1 cellular context compared by ENCODE assay signal in genomic region chr7:30770936-30771858, GRCh38.
TF ChIP-seq lines count a peak whose summit lies in the region.

TSS of gene MINDY4 (plus strand) at chr7:30771417. CDS start at chr7:30771494, 77 bp downstream.

TF ChIP-seq in K562, 482 proteins besides CTCF, POLR2A, EP300 and RAD21 (continued from another document and continues in another):
- TF ChIP-seq, protein P1, sequence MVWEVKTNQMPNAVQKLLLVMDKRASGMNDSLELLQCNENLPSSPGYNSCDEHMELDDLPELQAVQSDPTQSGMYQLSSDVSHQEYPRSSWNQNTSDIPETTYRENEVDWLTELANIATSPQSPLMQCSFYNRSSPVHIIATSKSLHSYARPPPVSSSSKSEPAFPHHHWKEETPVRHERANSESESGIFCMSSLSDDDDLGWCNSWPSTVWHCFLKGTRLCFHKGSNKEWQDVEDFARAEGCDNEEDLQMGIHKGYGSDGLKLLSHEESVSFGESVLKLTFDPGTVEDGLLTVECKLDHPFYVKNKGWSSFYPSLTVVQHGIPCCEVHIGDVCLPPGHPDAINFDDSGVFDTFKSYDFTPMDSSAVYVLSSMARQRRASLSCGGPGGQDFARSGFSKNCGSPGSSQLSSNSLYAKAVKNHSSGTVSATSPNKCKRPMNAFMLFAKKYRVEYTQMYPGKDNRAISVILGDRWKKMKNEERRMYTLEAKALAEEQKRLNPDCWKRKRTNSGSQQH (CRISPR knock-in tag; IDR thresholded peaks at IDR 0.05), result no peak
- TF ChIP-seq SAP30 (IDR thresholded peaks at IDR 0.05; ENCODE audit: borderline replicate concordance, insufficient read depth, low read depth, low read length, poor library complexity, severe bottlenecking), result peak; percentile 83
- TF ChIP-seq ZNF79 (CRISPR knock-in tag; IDR thresholded peaks at IDR 0.05; ENCODE audit: low read depth), result no peak
- TF ChIP-seq ZC3H8 (IDR thresholded peaks at IDR 0.05), result no peak
- no peak for TF ChIP-seq MECOM (CRISPR knock-in tag; IDR thresholded peaks at IDR 0.05)
- TF ChIP-seq E2F6 (IDR thresholded peaks at IDR 0.05; ENCODE audit: borderline replicate concordance in 1 of 2, extremely low read depth in 1 of 2, insufficient read depth in 1 of 2, insufficient read length in 1 of 2, low read depth in 1 of 2, low read length in 1 of 2, poor library complexity in 1 of 2, severe bottlenecking in 1 of 2), result peak in 1 of 2 experiments; percentile 14
- TF ChIP-seq STAT6 (CRISPR knock-in tag; IDR thresholded peaks at IDR 0.05), result peak; percentile 74; the same call in 1 of the 2 replicates
- no peak; the same call in none of the 2 replicates for TF ChIP-seq SMAD4 (CRISPR knock-in tag; conservative IDR thresholded peaks at IDR 0.05)
- no peak for TF ChIP-seq NR0B1 (IDR thresholded peaks at IDR 0.05; ENCODE audit: partially characterized antibody)
- TF ChIP-seq SRF (CRISPR knock-in tag; IDR thresholded peaks at IDR 0.05), result no peak
- TF ChIP-seq MXI1 (IDR thresholded peaks at IDR 0.05; ENCODE audit: low read depth, low read length), result peak; percentile 73; the same call in 1 of the 2 replicates
- TF ChIP-seq KLF1 (tag; IDR thresholded peaks at IDR 0.05), result no peak
- TF ChIP-seq ZNF398 (CRISPR knock-in tag; IDR thresholded peaks at IDR 0.05), result no peak
- no peak for TF ChIP-seq NFYB (IDR thresholded peaks at IDR 0.05; ENCODE audit: extremely low read depth, insufficient read length)
- no peak for TF ChIP-seq ILF3 (IDR thresholded peaks at IDR 0.05; ENCODE audit: borderline replicate concordance)
- no peak for TF ChIP-seq KHSRP (IDR thresholded peaks at IDR 0.05)
- TF ChIP-seq ARID1B (IDR thresholded peaks at IDR 0.05), result no peak
- TF ChIP-seq SIN3B (IDR thresholded peaks at IDR 0.05; ENCODE audit: low read depth), result no peak
- no peak for TF ChIP-seq GTF2A2 (tag; IDR thresholded peaks at IDR 0.05)
- no peak for TF ChIP-seq GABPB2 (CRISPR knock-in tag; conservative IDR thresholded peaks at IDR 0.05)
- TF ChIP-seq MAFK (IDR thresholded peaks at IDR 0.05; ENCODE audit: low read length), result no peak
- no peak for TF ChIP-seq ZNF699 (CRISPR knock-in tag; IDR thresholded peaks at IDR 0.05; ENCODE audit: insufficient replicate concordance)
- TF ChIP-seq HNRNPK (IDR thresholded peaks at IDR 0.05; ENCODE audit: low read depth, low read length, poor library complexity, severe bottlenecking), result no peak
- no peak; the same call in 1 of the 2 replicates for TF ChIP-seq NFRKB (IDR thresholded peaks at IDR 0.05; ENCODE audit: low read depth)
- TF ChIP-seq NR4A1 (CRISPR knock-in tag; IDR thresholded peaks at IDR 0.05), result no peak
- TF ChIP-seq NR4A1 (tag; IDR thresholded peaks at IDR 0.05), result no peak
- no peak for TF ChIP-seq XRCC4 (IDR thresholded peaks at IDR 0.05; ENCODE audit: extremely low read depth, insufficient read depth, insufficient read length)
- no peak for TF ChIP-seq CBX5 (IDR thresholded peaks at IDR 0.05; ENCODE audit: borderline replicate concordance, low read depth)
- TF ChIP-seq ZFP30 (CRISPR knock-in tag; IDR thresholded peaks at IDR 0.05; ENCODE audit: borderline replicate concordance), result no peak
- peak; percentile 11; the same call in 1 of the 2 replicates for TF ChIP-seq RNF2 (IDR thresholded peaks at IDR 0.05)
- peak; percentile 67 for TF ChIP-seq CXXC5 (CRISPR knock-in tag; IDR thresholded peaks at IDR 0.05)
- TF ChIP-seq ZNF280A (IDR thresholded peaks at IDR 0.05; ENCODE audit: low read depth, partially characterized antibody), result no peak
- 0 out of 2 replicates have a peak, but pooled peaks have one; percentile 18 for TF ChIP-seq SMAD3 (CRISPR knock-in tag; conservative IDR thresholded peaks at IDR 0.05)
- no peak for TF ChIP-seq CHD4 (IDR thresholded peaks at IDR 0.05; ENCODE audit: insufficient read depth, insufficient replicate concordance, low read depth, low read length, poor library complexity, severe bottlenecking)
- peak; percentile 82 for TF ChIP-seq POLR2G (IDR thresholded peaks at IDR 0.05; ENCODE audit: low read depth, low read length)
- TF ChIP-seq, protein P2, sequence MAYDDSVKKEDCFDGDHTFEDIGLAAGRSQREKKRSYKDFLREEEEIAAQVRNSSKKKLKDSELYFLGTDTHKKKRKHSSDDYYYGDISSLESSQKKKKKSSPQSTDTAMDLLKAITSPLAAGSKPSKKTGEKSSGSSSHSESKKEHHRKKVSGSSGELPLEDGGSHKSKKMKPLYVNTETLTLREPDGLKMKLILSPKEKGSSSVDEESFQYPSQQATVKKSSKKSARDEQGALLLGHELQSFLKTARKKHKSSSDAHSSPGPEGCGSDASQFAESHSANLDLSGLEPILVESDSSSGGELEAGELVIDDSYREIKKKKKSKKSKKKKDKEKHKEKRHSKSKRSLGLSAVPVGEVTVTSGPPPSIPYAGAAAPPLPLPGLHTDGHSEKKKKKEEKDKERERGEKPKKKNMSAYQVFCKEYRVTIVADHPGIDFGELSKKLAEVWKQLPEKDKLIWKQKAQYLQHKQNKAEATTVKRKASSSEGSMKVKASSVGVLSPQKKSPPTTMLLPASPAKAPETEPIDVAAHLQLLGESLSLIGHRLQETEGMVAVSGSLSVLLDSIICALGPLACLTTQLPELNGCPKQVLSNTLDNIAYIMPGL (CRISPR knock-in tag; IDR thresholded peaks at IDR 0.05), result peak; percentile 77; the same call in 1 of the 2 replicates
- TF ChIP-seq NRF1 (conservative IDR thresholded peaks at IDR 0.05 in 1 of 2, IDR thresholded peaks at IDR 0.05 in 1 of 2), result peak; percentile 65 to 73
- TF ChIP-seq, protein P3, sequence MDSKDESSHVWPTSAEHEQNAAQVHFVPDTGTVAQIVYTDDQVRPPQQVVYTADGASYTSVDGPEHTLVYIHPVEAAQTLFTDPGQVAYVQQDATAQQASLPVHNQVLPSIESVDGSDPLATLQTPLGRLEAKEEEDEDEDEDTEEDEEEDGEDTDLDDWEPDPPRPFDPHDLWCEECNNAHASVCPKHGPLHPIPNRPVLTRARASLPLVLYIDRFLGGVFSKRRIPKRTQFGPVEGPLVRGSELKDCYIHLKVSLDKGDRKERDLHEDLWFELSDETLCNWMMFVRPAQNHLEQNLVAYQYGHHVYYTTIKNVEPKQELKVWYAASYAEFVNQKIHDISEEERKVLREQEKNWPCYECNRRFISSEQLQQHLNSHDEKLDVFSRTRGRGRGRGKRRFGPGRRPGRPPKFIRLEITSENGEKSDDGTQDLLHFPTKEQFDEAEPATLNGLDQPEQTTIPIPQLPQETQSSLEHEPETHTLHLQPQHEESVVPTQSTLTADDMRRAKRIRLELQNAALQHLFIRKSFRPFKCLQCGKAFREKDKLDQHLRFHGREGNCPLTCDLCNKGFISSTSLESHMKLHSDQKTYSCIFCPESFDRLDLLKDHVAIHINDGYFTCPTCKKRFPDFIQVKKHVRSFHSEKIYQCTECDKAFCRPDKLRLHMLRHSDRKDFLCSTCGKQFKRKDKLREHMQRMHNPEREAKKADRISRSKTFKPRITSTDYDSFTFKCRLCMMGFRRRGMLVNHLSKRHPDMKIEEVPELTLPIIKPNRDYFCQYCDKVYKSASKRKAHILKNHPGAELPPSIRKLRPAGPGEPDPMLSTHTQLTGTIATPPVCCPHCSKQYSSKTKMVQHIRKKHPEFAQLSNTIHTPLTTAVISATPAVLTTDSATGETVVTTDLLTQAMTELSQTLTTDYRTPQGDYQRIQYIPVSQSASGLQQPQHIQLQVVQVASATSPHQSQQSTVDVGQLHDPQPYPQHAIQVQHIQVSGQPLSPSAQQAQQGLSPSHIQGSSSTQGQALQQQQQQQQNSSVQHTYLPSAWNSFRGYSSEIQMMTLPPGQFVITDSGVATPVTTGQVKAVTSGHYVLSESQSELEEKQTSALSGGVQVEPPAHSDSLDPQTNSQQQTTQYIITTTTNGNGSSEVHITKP (IDR thresholded peaks at IDR 0.05; ENCODE audit: partially characterized antibody), result no peak
- no peak for TF ChIP-seq CBX2 (IDR thresholded peaks at IDR 0.05; ENCODE audit: insufficient read depth, low read length, poor library complexity, severe bottlenecking)
- TF ChIP-seq ZNF316 (IDR thresholded peaks at IDR 0.05), result no peak
- TF ChIP-seq ZNF507 (tag; conservative IDR thresholded peaks at IDR 0.05), result no peak
- TF ChIP-seq ZNF583 (CRISPR knock-in tag; IDR thresholded peaks at IDR 0.05), result no peak
- no peak for TF ChIP-seq ILK (tag; IDR thresholded peaks at IDR 0.05; ENCODE audit: borderline replicate concordance, low read depth)
- 0 out of 2 replicates have a peak, but pooled peaks have one; percentile 2 for TF ChIP-seq ETV5 (CRISPR knock-in tag; IDR thresholded peaks at IDR 0.05; ENCODE audit: low read depth)
- TF ChIP-seq TCF15 (CRISPR knock-in tag; IDR thresholded peaks at IDR 0.05), result no peak
- TF ChIP-seq CGGBP1 (CRISPR knock-in tag; IDR thresholded peaks at IDR 0.05), result no peak
- TF ChIP-seq, protein P4, sequence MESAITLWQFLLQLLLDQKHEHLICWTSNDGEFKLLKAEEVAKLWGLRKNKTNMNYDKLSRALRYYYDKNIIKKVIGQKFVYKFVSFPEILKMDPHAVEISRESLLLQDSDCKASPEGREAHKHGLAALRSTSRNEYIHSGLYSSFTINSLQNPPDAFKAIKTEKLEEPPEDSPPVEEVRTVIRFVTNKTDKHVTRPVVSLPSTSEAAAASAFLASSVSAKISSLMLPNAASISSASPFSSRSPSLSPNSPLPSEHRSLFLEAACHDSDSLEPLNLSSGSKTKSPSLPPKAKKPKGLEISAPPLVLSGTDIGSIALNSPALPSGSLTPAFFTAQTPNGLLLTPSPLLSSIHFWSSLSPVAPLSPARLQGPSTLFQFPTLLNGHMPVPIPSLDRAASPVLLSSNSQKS (CRISPR knock-in tag; IDR thresholded peaks at IDR 0.05), result no peak
